13 cellular contexts compared by ENCODE assay signal in the genomic region with DNA sequence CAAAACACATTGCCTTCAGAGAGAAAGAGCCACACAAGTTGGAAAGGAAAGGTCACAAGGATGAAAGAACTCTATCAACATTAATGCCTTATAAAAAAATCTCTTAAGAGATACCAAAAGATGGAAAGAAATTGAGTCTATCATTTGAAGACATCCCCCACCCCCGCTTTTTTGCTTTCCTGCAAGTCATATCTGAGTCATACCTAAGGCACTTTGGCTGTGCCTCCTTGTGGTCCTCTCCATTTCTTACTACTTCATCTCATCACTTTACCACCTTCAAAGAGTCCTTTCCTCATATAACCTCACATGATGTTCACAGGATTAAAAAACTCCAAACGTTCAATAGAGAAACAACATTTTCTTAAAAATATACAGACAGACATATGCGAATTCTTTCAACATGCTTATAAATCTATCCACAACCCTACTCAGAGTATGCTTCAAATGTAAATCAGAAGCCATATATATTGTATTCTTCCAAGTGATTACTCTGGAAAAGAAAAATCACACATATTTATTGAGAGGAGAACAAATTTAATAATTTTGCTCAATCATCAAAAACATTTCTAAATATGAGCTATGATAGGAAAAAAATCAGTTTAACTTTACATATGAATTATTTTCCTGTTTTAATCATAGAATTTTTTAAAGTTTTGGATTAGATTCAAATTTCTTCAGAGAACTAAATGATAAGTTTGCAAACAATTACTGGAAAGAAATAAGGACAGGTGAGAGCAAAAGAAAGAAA.
DNase-seq lines count a peak whose midpoint lies in the region; ATAC-seq lines count a peak whose summit lies in the region.
"Had no signal": no experiment of that assay in that cellular context is flagged by ENCODE, and none has a peak within 500 bp of the region (broad histone marks: within the 10 kb centered on the region; RNA-seq: fewer than 3 reads in every experiment).

No MANE protein-coding gene starts in this region.

- peaks cover 10% of the 10 kb centered on the region for H3K9me3 Mint-ChIP-seq in activated naive CD8-positive, alpha-beta T cell treated with anti-CD3 and anti-CD28 coated beads for 36 hours

- H3K79me2 ChIP-seq in ACC112 (ENCODE audit: control insufficient read depth, insufficient read depth, low read length, unreplicated experiment): no peaks in the 10 kb centered on the region

- no peak overlapping the region for H3K4me3 ChIP-seq in ACC112 (ENCODE audit: low read depth, low read length)
- H3K4me3 ChIP-seq: BLaER1 had no signal

- H3K36me3 ChIP-seq in ACC112 (ENCODE audit: insufficient read depth, low read length): no peaks in the 10 kb centered on the region
- H3K36me3 ChIP-seq: BLaER1, neutrophil had no signal

- peak overlapping the region; percentile 81 for H3K27ac Mint-ChIP-seq in activated naive CD8-positive, alpha-beta T cell treated with anti-CD3 and anti-CD28 coated beads for 36 hours

- no peak for ATAC-seq in HG03469 (IDR thresholded peaks at IDR 0.05; ENCODE audit: unreplicated experiment)

- H2AFZ ChIP-seq in ACC112 (ENCODE audit: low read length, unreplicated experiment): peak overlapping the region; percentile 4

- no peak overlapping the region; the same call in 1 of the 2 replicates for H3K27ac ChIP-seq in ACC112 (ENCODE audit: low read depth, low read length)
- H3K27ac ChIP-seq: BLaER1, neutrophil had no signal

- peak; percentile 41 for DNase-seq in RPMI7951 (ENCODE audit: low read depth)
- no peak for DNase-seq in activated naive CD8-positive, alpha-beta T cell treated with anti-CD3 and anti-CD28 coated beads for 36 hours
- peak; percentile 55 for DNase-seq in stimulated activated CD4-positive, alpha-beta T cell treated with anti-CD3 and anti-CD28 coated beads, Interleukin-12 subunit alpha, Interleukin-12 subunit beta, amount 100 ng/mL, for 4 hours
- no peak for DNase-seq in cortex of kidney (lab: John Stamatoyannopoulos, UW)
- DNase-seq in T-helper 9 cell: no peak
- DNase-seq in effector CD8-positive, alpha-beta T cell (lab: John Stamatoyannopoulos, UW): no peak
- DNase-seq: amygdala, kidney, NCI-H1694 treated with DMSO at 0.1 percent for 48 hours had no signal

- peaks cover 24% of the 10 kb centered on the region for H3K4me1 Mint-ChIP-seq in activated naive CD8-positive, alpha-beta T cell treated with anti-CD3 and anti-CD28 coated beads for 36 hours

- H3K36me3 Mint-ChIP-seq in activated naive CD8-positive, alpha-beta T cell treated with anti-CD3 and anti-CD28 coated beads for 36 hours: peaks cover 11% of the 10 kb centered on the region

- H3K4me3 Mint-ChIP-seq in activated naive CD8-positive, alpha-beta T cell treated with anti-CD3 and anti-CD28 coated beads for 36 hours: no peak overlapping the region

- H3K4me1 ChIP-seq in ACC112 (ENCODE audit: control insufficient read depth, insufficient read depth, low read length, unreplicated experiment): peaks cover 11% of the 10 kb centered on the region
- H3K4me1 ChIP-seq: BLaER1 had no signal

- no peaks in the 10 kb centered on the region for H3K27me3 Mint-ChIP-seq in activated naive CD8-positive, alpha-beta T cell treated with anti-CD3 and anti-CD28 coated beads for 36 hours

- H3K27me3 ChIP-seq in ACC112 (ENCODE audit: insufficient read depth, low read length): no peaks in the 10 kb centered on the region
- H3K27me3 ChIP-seq: BLaER1, neutrophil had no signal

Comparison
In these comparisons a context has a peak if more than half of its experiments do, and no peak if none do; other contexts are left out.
1. DNase-seq: peak in RPMI7951 (single experiment) and stimulated activated CD4-positive, alpha-beta T cell treated with anti-CD3 and anti-CD28 coated beads, Interleukin-12 subunit alpha, Interleukin-12 subunit beta, amount 100 ng/mL, for 4 hours (single experiment); none in activated naive CD8-positive, alpha-beta T cell treated with anti-CD3 and anti-CD28 coated beads for 36 hours (single experiment), cortex of kidney (single experiment), T-helper 9 cell (single experiment) and effector CD8-positive, alpha-beta T cell (single experiment).